In the genomic region with DNA sequence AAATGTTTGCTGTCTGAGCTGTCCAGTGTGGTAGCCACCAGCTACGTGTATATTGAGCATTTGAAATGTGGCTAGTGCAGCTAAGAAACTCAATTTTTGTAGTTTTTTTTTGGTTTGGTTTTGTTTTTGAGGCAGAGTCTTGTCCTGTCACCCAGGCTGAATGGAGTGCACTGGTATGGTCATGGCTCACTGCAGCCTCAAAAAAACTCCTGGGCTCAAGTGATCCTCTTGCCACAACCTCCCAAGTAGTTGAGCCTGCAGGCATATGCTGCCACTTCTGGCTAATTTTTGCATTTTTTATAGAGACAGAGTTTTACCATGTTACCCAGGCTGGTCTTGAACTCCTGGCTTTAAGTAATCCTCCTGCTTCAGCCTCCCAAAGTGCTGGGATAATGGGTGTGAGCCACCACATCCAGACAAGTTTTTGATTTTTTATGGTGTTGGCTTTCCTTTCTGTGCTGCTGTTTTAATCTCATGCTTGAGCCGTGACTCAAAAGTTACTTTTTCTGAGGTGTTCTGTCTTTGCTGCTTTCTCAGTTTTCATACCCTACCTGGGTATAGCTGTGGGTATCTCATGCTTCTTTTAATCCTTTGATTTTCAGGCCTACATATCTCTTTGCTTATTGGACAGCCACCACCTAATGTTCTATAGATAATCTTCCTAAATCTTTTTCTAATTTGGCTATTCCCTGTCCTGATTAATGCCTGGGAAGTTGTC, we compare ENCODE assay signal across 1 cellular context.
TF ChIP-seq lines count a peak whose summit lies in the region.

No MANE protein-coding gene starts in this region.

TF ChIP-seq in WTC11, 78 proteins besides CTCF, POLR2A, EP300 and RAD21 (continued from another document):
- no peak for TF ChIP-seq IRF2 (CRISPR knock-in tag; IDR thresholded peaks at IDR 0.05; ENCODE audit: borderline replicate concordance, low read depth)
- TF ChIP-seq, protein P1, sequence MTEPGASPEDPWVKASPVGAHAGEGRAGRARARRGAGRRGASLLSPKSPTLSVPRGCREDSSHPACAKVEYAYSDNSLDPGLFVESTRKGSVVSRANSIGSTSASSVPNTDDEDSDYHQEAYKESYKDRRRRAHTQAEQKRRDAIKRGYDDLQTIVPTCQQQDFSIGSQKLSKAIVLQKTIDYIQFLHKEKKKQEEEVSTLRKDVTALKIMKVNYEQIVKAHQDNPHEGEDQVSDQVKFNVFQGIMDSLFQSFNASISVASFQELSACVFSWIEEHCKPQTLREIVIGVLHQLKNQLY (CRISPR knock-in tag; IDR thresholded peaks at IDR 0.05), result no peak
- TF ChIP-seq, protein P2, sequence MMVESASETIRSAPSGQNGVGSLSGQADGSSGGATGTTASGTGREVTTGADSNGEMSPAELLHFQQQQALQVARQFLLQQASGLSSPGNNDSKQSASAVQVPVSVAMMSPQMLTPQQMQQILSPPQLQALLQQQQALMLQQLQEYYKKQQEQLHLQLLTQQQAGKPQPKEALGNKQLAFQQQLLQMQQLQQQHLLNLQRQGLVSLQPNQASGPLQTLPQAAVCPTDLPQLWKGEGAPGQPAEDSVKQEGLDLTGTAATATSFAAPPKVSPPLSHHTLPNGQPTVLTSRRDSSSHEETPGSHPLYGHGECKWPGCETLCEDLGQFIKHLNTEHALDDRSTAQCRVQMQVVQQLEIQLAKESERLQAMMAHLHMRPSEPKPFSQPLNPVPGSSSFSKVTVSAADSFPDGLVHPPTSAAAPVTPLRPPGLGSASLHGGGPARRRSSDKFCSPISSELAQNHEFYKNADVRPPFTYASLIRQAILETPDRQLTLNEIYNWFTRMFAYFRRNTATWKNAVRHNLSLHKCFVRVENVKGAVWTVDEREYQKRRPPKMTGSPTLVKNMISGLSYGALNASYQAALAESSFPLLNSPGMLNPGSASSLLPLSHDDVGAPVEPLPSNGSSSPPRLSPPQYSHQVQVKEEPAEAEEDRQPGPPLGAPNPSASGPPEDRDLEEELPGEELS (CRISPR knock-in tag; IDR thresholded peaks at IDR 0.05), result no peak
- TF ChIP-seq, protein P3, sequence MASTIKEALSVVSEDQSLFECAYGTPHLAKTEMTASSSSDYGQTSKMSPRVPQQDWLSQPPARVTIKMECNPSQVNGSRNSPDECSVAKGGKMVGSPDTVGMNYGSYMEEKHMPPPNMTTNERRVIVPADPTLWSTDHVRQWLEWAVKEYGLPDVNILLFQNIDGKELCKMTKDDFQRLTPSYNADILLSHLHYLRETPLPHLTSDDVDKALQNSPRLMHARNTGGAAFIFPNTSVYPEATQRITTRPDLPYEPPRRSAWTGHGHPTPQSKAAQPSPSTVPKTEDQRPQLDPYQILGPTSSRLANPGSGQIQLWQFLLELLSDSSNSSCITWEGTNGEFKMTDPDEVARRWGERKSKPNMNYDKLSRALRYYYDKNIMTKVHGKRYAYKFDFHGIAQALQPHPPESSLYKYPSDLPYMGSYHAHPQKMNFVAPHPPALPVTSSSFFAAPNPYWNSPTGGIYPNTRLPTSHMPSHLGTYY (CRISPR knock-in tag; IDR thresholded peaks at IDR 0.05), result no peak
- TF ChIP-seq, protein P4, sequence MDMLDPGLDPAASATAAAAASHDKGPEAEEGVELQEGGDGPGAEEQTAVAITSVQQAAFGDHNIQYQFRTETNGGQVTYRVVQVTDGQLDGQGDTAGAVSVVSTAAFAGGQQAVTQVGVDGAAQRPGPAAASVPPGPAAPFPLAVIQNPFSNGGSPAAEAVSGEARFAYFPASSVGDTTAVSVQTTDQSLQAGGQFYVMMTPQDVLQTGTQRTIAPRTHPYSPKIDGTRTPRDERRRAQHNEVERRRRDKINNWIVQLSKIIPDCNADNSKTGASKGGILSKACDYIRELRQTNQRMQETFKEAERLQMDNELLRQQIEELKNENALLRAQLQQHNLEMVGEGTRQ (CRISPR knock-in tag; IDR thresholded peaks at IDR 0.05), result no peak
- no peak for TF ChIP-seq ZNF671 (CRISPR knock-in tag; IDR thresholded peaks at IDR 0.05)
- no peak for TF ChIP-seq ZNF423 (CRISPR knock-in tag; IDR thresholded peaks at IDR 0.05)
- no peak for TF ChIP-seq NFE2L1 (CRISPR knock-in tag; IDR thresholded peaks at IDR 0.05)
- TF ChIP-seq, protein P5, sequence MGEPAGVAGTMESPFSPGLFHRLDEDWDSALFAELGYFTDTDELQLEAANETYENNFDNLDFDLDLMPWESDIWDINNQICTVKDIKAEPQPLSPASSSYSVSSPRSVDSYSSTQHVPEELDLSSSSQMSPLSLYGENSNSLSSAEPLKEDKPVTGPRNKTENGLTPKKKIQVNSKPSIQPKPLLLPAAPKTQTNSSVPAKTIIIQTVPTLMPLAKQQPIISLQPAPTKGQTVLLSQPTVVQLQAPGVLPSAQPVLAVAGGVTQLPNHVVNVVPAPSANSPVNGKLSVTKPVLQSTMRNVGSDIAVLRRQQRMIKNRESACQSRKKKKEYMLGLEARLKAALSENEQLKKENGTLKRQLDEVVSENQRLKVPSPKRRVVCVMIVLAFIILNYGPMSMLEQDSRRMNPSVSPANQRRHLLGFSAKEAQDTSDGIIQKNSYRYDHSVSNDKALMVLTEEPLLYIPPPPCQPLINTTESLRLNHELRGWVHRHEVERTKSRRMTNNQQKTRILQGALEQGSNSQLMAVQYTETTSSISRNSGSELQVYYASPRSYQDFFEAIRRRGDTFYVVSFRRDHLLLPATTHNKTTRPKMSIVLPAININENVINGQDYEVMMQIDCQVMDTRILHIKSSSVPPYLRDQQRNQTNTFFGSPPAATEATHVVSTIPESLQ (CRISPR knock-in tag; IDR thresholded peaks at IDR 0.05), result no peak
- no peak for TF ChIP-seq ZNF232 (CRISPR knock-in tag; IDR thresholded peaks at IDR 0.05)
- TF ChIP-seq CREB1 (CRISPR knock-in tag; IDR thresholded peaks at IDR 0.05), result no peak
- TF ChIP-seq SMAD4 (CRISPR knock-in tag; IDR thresholded peaks at IDR 0.05), result no peak
TF ChIP-seq in WTC11: peak in this region for 0.
